In the genomic region with DNA sequence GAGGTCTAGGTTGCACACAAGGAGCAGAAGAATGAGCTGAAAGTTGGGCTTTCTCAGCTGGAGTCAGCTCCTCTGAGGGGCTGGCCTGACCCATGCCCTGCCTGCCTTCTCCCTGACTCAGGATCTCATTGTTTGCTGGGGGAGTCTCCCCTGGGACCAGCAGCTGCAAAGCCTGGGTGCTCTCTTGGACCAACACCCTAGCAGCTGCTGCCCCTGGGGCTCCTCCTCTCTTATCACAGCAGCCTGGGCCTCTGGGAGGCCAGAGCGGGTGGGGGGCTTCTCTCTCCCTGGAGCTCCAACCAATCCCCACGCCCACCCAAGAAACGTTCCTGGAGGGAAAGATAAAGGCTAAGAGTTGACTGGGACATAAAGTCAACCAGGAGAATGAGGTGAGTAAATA, we compare ENCODE assay signal across 14 cellular contexts. TPM values are rescaled to one million over a fixed set of nuclear protein-coding genes. Genes with fewer than 3 reads are reported as not detected.
A peak's percentile ranks its signal among the peaks of the same experiment; 100 is the strongest.
DNase-seq lines count a peak whose midpoint lies in the region; ATAC-seq and TF ChIP-seq lines count a peak whose summit lies in the region.
"Had no signal": no experiment of that assay in that cellular context is flagged by ENCODE, and none has a peak within 500 bp of the region (broad histone marks: within the 10 kb centered on the region; RNA-seq: fewer than 3 reads in every experiment).

No MANE protein-coding gene starts in this region.

- H3K27me3 ChIP-seq in SJCRH30, result peaks cover 5% of the 10 kb centered on the region; the same call in 1 of the 2 replicates
- H3K27me3 ChIP-seq: vagina had no signal

- H3K36me3 Mint-ChIP-seq in activated T-cell treated with anti-CD3 and anti-CD28 coated beads, Interleukin-2, amount 50 U/mL, for 24 hours (ENCODE audit: low read depth), result peaks cover 3% of the 10 kb centered on the region
- peaks cover 16% of the 10 kb centered on the region for H3K36me3 Mint-ChIP-seq in stimulated activated naive CD8-positive, alpha-beta T cell treated with anti-CD3 and anti-CD28 coated beads, Interleukin-15, Interleukin-2, amounts not matched to agents 100 ng/mL and 50 ng/mL, for 24 hours (ENCODE audit: low read depth)

- no peak for ATAC-seq in HG03520 (IDR thresholded peaks at IDR 0.05; ENCODE audit: unreplicated experiment)
- ATAC-seq: gastroesophageal sphincter had no signal

- H3K4me1 Mint-ChIP-seq in activated T-cell treated with anti-CD3 and anti-CD28 coated beads, Interleukin-2, amount 50 U/mL, for 24 hours (ENCODE audit: low read depth), result peaks cover 61% of the 10 kb centered on the region
- H3K4me1 Mint-ChIP-seq in stimulated activated naive CD8-positive, alpha-beta T cell treated with anti-CD3 and anti-CD28 coated beads, Interleukin-15, Interleukin-2, amounts not matched to agents 100 ng/mL and 50 ng/mL, for 24 hours (ENCODE audit: low read depth), result peaks cover 63% of the 10 kb centered on the region

- H3K27ac ChIP-seq in SJCRH30, result no peak overlapping the region
- H3K27ac ChIP-seq: breast epithelium, gastroesophageal sphincter, vagina had no signal

- peak overlapping the region; percentile 92 for H3K27ac Mint-ChIP-seq in activated T-cell treated with anti-CD3 and anti-CD28 coated beads, Interleukin-2, amount 50 U/mL, for 24 hours
- peak overlapping the region; percentile 87 for H3K27ac Mint-ChIP-seq in stimulated activated naive CD8-positive, alpha-beta T cell treated with anti-CD3 and anti-CD28 coated beads, Interleukin-15, Interleukin-2, amounts not matched to agents 100 ng/mL and 50 ng/mL, for 24 hours

- no peak for TF ChIP-seq POLR2A in erythroblast (IDR thresholded peaks at IDR 0.05; ENCODE audit: low read length)

- no peak overlapping the region for H3K4me3 Mint-ChIP-seq in activated T-cell treated with anti-CD3 and anti-CD28 coated beads, Interleukin-2, amount 50 U/mL, for 24 hours
- H3K4me3 Mint-ChIP-seq in stimulated activated naive CD8-positive, alpha-beta T cell treated with anti-CD3 and anti-CD28 coated beads, Interleukin-15, Interleukin-2, amounts not matched to agents 100 ng/mL and 50 ng/mL, for 24 hours, result peak overlapping the region; percentile 20

- DNase-seq in activated T-cell treated with anti-CD3 and anti-CD28 coated beads, Interleukin-2, amount 50 U/mL, for 24 hours, result no peak
- DNase-seq in activated T-cell treated with anti-CD3 and anti-CD28 coated beads for 4 hours, result no peak
- DNase-seq in SJCRH30, result peak; percentile 41 to 55
- peak; percentile 6 to 29 for DNase-seq in erythroblast (lab: John Stamatoyannopoulos, UW)
- DNase-seq in dermis blood vessel endothelial cell, result no peak
- DNase-seq in NCI-H1105 (lab: John Stamatoyannopoulos, UW), result no peak
- DNase-seq: NCI-H1105 treated with DMSO at 0.1 percent for 48 hours, NCI-H524 treated with DMSO at 0.1 percent for 48 hours had no signal

- H3K9me3 Mint-ChIP-seq in activated T-cell treated with anti-CD3 and anti-CD28 coated beads, Interleukin-2, amount 50 U/mL, for 24 hours, result peaks cover 5% of the 10 kb centered on the region
- H3K9me3 Mint-ChIP-seq in stimulated activated naive CD8-positive, alpha-beta T cell treated with anti-CD3 and anti-CD28 coated beads, Interleukin-15, Interleukin-2, amounts not matched to agents 100 ng/mL and 50 ng/mL, for 24 hours, result peaks cover 7% of the 10 kb centered on the region

- H3K36me3 ChIP-seq in SJCRH30, result no peaks in the 10 kb centered on the region
- H3K36me3 ChIP-seq: breast epithelium, gastroesophageal sphincter, vagina had no signal

- no peaks in the 10 kb centered on the region for H3K27me3 Mint-ChIP-seq in activated T-cell treated with anti-CD3 and anti-CD28 coated beads, Interleukin-2, amount 50 U/mL, for 24 hours
- no peaks in the 10 kb centered on the region for H3K27me3 Mint-ChIP-seq in stimulated activated naive CD8-positive, alpha-beta T cell treated with anti-CD3 and anti-CD28 coated beads, Interleukin-15, Interleukin-2, amounts not matched to agents 100 ng/mL and 50 ng/mL, for 24 hours
- H3K27me3 Mint-ChIP-seq: IgD-negative memory B cell had no signal

- peaks cover 6% of the 10 kb centered on the region; the same call in 1 of the 2 replicates for H3K9me3 ChIP-seq in SJCRH30 (replicated peaks)
- H3K9me3 ChIP-seq: vagina had no signal

- H3K4me1 ChIP-seq in SJCRH30, result peaks cover 8% of the 10 kb centered on the region
- H3K4me1 ChIP-seq: breast epithelium, gastroesophageal sphincter, vagina had no signal

- H3K4me3 ChIP-seq in SJCRH30, result no peak overlapping the region
- H3K4me3 ChIP-seq: breast epithelium, gastroesophageal sphincter, vagina had no signal

RNA-seq across cellular contexts. Expression of a gene that starts 1.6 kb away (rescaled TPM):
- 16.4 and 16.7 TPM in 2 replicates for total RNA-seq in SJCRH30 (2014; rRNA removed; shearing (Covaris generic))
- 0.17 and 0.74 TPM in 2 replicates for total RNA-seq in dermis blood vessel endothelial cell

RNA-seq across cellular contexts. Expression of a gene that starts 34.9 kb away (rescaled TPM):
- 137 and 155 TPM in 2 replicates for total RNA-seq in SJCRH30 (2014; rRNA removed; shearing (Covaris generic))
- 95.3 and 145 TPM in 2 replicates for total RNA-seq in dermis blood vessel endothelial cell

Comparison
In these comparisons a context has a peak if more than half of its experiments do, and no peak if none do; other contexts are left out.
1. DNase-seq: peak in SJCRH30 (2 of 2) and erythroblast (2 of 2); none in activated T-cell treated with anti-CD3 and anti-CD28 coated beads, Interleukin-2, amount 50 U/mL, for 24 hours (single experiment), activated T-cell treated with anti-CD3 and anti-CD28 coated beads for 4 hours (single experiment), dermis blood vessel endothelial cell (single experiment) and NCI-H1105 (single experiment).